ENCODE assay signal across 11 cellular contexts in genomic region chr19:55406091-55406868, GRCh38. TPM values are rescaled to one million over a fixed set of nuclear protein-coding genes. Genes with fewer than 3 reads are reported as not detected.
DNase-seq lines count a peak whose midpoint lies in the region; ATAC-seq, FAIRE-seq and TF ChIP-seq lines count a peak whose summit lies in the region.
"Had no signal": no experiment of that assay in that cellular context is flagged by ENCODE, and none has a peak within 500 bp of the region (broad histone marks: within the 10 kb centered on the region; RNA-seq: fewer than 3 reads in every experiment).

No MANE protein-coding gene starts in this region.

- TF ChIP-seq CTCF in activated CD8-positive, alpha-beta T cell treated with anti-CD3 and anti-CD28 coated beads for 36 hours (IDR thresholded peaks at IDR 0.05): no peak

- CTCF ChIA-PET in activated CD8-positive, alpha-beta T cell treated with anti-CD3 and anti-CD28 coated beads for 36 hours (lab: Charles Lee): no interaction called here

- FAIRE-seq in GM12891 (lab: Jason Lieb, UNC): no peak

- no peak for DNase-seq in activated CD4-positive, alpha-beta T cell treated with anti-CD3 and anti-CD28 coated beads, Interleukin-2, amount 10 ng/mL, durations not matched to agents 24 days and 14 days
- DNase-seq in activated CD4-positive, alpha-beta T cell treated with anti-CD3 and anti-CD28 coated beads for 4 hours: no peak
- no peak for DNase-seq in activated CD8-positive, alpha-beta T cell treated with anti-CD3 and anti-CD28 coated beads for 36 hours
- DNase-seq in GM12891 (ENCODE audit: insufficient read length, low spot score): no peak
- DNase-seq: COR-L47, kidney glomerular epithelial cell had no signal

- H3K27ac Mint-ChIP-seq in activated CD4-positive, alpha-beta T cell treated with anti-CD3 and anti-CD28 coated beads, Interleukin-2, amount 10 ng/mL, durations not matched to agents 24 days and 14 days: peak overlapping the region; percentile 75
- H3K27ac Mint-ChIP-seq in activated CD8-positive, alpha-beta T cell treated with anti-CD3 and anti-CD28 coated beads for 36 hours: peak overlapping the region; percentile 83

- ATAC-seq in activated CD8-positive, alpha-beta T cell treated with anti-CD3 and anti-CD28 coated beads for 36 hours: no peak
- no peak for ATAC-seq in HG02798 (IDR thresholded peaks at IDR 0.05; ENCODE audit: poor library complexity, unreplicated experiment)
- no peak for ATAC-seq in HG02678 (IDR thresholded peaks at IDR 0.05; ENCODE audit: unreplicated experiment)

- no peaks in the 10 kb centered on the region for H3K9me3 ChIP-seq in iPS-18a (ENCODE audit: control insufficient read depth, low read depth, low read length)
- no peaks in the 10 kb centered on the region for H3K9me3 ChIP-seq in subcutaneous abdominal adipose tissue (ENCODE audit: control insufficient read depth in 5 of 5, low read length in 5 of 5)

- H3K4me1 Mint-ChIP-seq in activated CD4-positive, alpha-beta T cell treated with anti-CD3 and anti-CD28 coated beads, Interleukin-2, amount 10 ng/mL, durations not matched to agents 24 days and 14 days: peaks cover 39% of the 10 kb centered on the region
- H3K4me1 Mint-ChIP-seq in activated CD8-positive, alpha-beta T cell treated with anti-CD3 and anti-CD28 coated beads for 36 hours (ENCODE audit: low read depth): peaks cover 26% of the 10 kb centered on the region

- peak overlapping the region; percentile 89 for H3K4me3 Mint-ChIP-seq in activated CD4-positive, alpha-beta T cell treated with anti-CD3 and anti-CD28 coated beads, Interleukin-2, amount 10 ng/mL, durations not matched to agents 24 days and 14 days
- H3K4me3 Mint-ChIP-seq in activated CD8-positive, alpha-beta T cell treated with anti-CD3 and anti-CD28 coated beads for 36 hours: peak overlapping the region; percentile 92

- H3K27ac ChIP-seq in iPS-18a (ENCODE audit: low read length) (no peak overlapping the region), subcutaneous abdominal adipose tissue (ENCODE audit: low read depth, low read length) (no peak overlapping the region)

- POLR2A ChIA-PET in activated CD8-positive, alpha-beta T cell treated with anti-CD3 and anti-CD28 coated beads for 36 hours (lab: Charles Lee): interaction anchor here (0.7 to 8.6 kb wide), 9 partner anchors 12 to 151 kb away, joined by 3 to 217 read pairs (median 4); partner anchors contain the start of genes RPL28 and TMEM238

- H3K9ac ChIP-seq in iPS-18a (ENCODE audit: low read length): no peak overlapping the region
- H3K9ac ChIP-seq in subcutaneous abdominal adipose tissue (ENCODE audit: low read length in 5 of 5): peak overlapping the region in 3 of 5 donors; percentile 26 to 46 (median 39)

- H3K4me3 ChIP-seq in iPS-18a (ENCODE audit: low read length) (peak overlapping the region; percentile 82), subcutaneous abdominal adipose tissue (ENCODE audit: low read depth in 1 of 5, low read length in 5 of 5) (peak overlapping the region; percentile 63 to 76 (median 71))

- H3K4me1 ChIP-seq in iPS-18a (ENCODE audit: control insufficient read depth, low read depth, low read length) (peaks cover 19% of the 10 kb centered on the region), subcutaneous abdominal adipose tissue (ENCODE audit: control insufficient read depth in 5 of 5, insufficient read depth in 5 of 5, low read length in 5 of 5) (peaks cover 0 to 23% (median 18%) of the 10 kb centered on the region in 5 donors)

- intact Hi-C loops in activated CD4-positive, alpha-beta T cell treated with anti-CD3 and anti-CD28 coated beads, Interleukin-2, amount 10 ng/mL, durations not matched to agents 24 days and 14 days (cut with micrococcal nuclease): loop anchor here (2.0 to 5.0 kb wide), 2 partner anchors 104 to 147 kb away; partner anchors contain the start of gene PPP6R1
- intact Hi-C loops in activated CD8-positive, alpha-beta T cell treated with anti-CD3 and anti-CD28 coated beads for 36 hours (cut with micrococcal nuclease): no loop called here

- no peak for TF ChIP-seq POLR2A in GM12891 (IDR thresholded peaks at IDR 0.05; ENCODE audit: low read depth, low read length)

- H3K9me3 Mint-ChIP-seq in activated CD4-positive, alpha-beta T cell treated with anti-CD3 and anti-CD28 coated beads, Interleukin-2, amount 10 ng/mL, durations not matched to agents 24 days and 14 days: peaks cover 16% of the 10 kb centered on the region
- H3K9me3 Mint-ChIP-seq in activated CD8-positive, alpha-beta T cell treated with anti-CD3 and anti-CD28 coated beads for 36 hours: peaks cover 9% of the 10 kb centered on the region

- H3K36me3 Mint-ChIP-seq in activated CD4-positive, alpha-beta T cell treated with anti-CD3 and anti-CD28 coated beads, Interleukin-2, amount 10 ng/mL, durations not matched to agents 24 days and 14 days (ENCODE audit: low read depth): peaks cover 52% of the 10 kb centered on the region
- H3K36me3 Mint-ChIP-seq in activated CD8-positive, alpha-beta T cell treated with anti-CD3 and anti-CD28 coated beads for 36 hours (ENCODE audit: low read depth): peaks cover 56% of the 10 kb centered on the region

- peaks cover 51% of the 10 kb centered on the region for H3K36me3 ChIP-seq in iPS-18a (ENCODE audit: control insufficient read depth, low read depth, low read length)
- peaks cover 0 to 43% (median 31%) of the 10 kb centered on the region in 5 donors for H3K36me3 ChIP-seq in subcutaneous abdominal adipose tissue (ENCODE audit: control insufficient read depth in 5 of 5, insufficient read depth in 5 of 5, low read length in 5 of 5)

- H3K27me3 ChIP-seq in iPS-18a (ENCODE audit: control insufficient read depth, insufficient read depth, low read length) (no peaks in the 10 kb centered on the region), subcutaneous abdominal adipose tissue (ENCODE audit: control insufficient read depth in 5 of 5, insufficient read depth in 4 of 5, low read length in 5 of 5) (no peaks in the 10 kb centered on the region)

- peaks cover 4% of the 10 kb centered on the region for H3K27me3 Mint-ChIP-seq in activated CD4-positive, alpha-beta T cell treated with anti-CD3 and anti-CD28 coated beads, Interleukin-2, amount 10 ng/mL, durations not matched to agents 24 days and 14 days
- no peaks in the 10 kb centered on the region for H3K27me3 Mint-ChIP-seq in activated CD8-positive, alpha-beta T cell treated with anti-CD3 and anti-CD28 coated beads for 36 hours

TF ChIP-seq in GM12891, 5 proteins besides CTCF, POLR2A, EP300 and RAD21:
- TF ChIP-seq POLR2AphosphoS5 (IDR thresholded peaks at IDR 0.05; ENCODE audit: low read depth, low read length): no peak
- no peak for TF ChIP-seq PAX5 (IDR thresholded peaks at IDR 0.05; ENCODE audit: insufficient read depth, low read length, severe bottlenecking)
- no peak for TF ChIP-seq SPI1 (IDR thresholded peaks at IDR 0.05; ENCODE audit: low read depth, low read length)
- TF ChIP-seq POU2F2 (IDR thresholded peaks at IDR 0.05; ENCODE audit: low read depth, low read length): no peak
- no peak for TF ChIP-seq TAF1 (IDR thresholded peaks at IDR 0.05; ENCODE audit: low read depth, low read length)
TF ChIP-seq in GM12891: peak in this region for 0.

RNA-seq across cellular contexts. Expression of gene UBE2S, which starts 1.3 kb away (rescaled TPM):
- 227 and 248 TPM in 2 replicates for total RNA-seq in activated CD4-positive, alpha-beta T cell treated with anti-CD3 and anti-CD28 coated beads, Interleukin-2, amount 10 ng/mL, durations not matched to agents 24 days and 14 days
- total RNA-seq in activated CD8-positive, alpha-beta T cell treated with anti-CD3 and anti-CD28 coated beads for 36 hours: 100 to 1,000 TPM; 229 to 241 TPM
- polyA plus RNA-seq in GM12891 (2012; ENCODE audit: low read depth, missing spikeins): 43.0 TPM

RNA-seq across cellular contexts. Expression of gene RPL28, which starts 20.5 kb away (rescaled TPM):
- total RNA-seq in activated CD4-positive, alpha-beta T cell treated with anti-CD3 and anti-CD28 coated beads, Interleukin-2, amount 10 ng/mL, durations not matched to agents 24 days and 14 days: 1,992 and 2,022 TPM in 2 replicates
- 1,000 to 10,000 TPM; 3,001 to 3,058 TPM for total RNA-seq in activated CD8-positive, alpha-beta T cell treated with anti-CD3 and anti-CD28 coated beads for 36 hours
- polyA plus RNA-seq in GM12891 (2012; ENCODE audit: low read depth, missing spikeins): 4,426 TPM

RNA-seq across cellular contexts. Expression of gene TMEM238, which starts 22.2 kb away (rescaled TPM):
- total RNA-seq in activated CD4-positive, alpha-beta T cell treated with anti-CD3 and anti-CD28 coated beads, Interleukin-2, amount 10 ng/mL, durations not matched to agents 24 days and 14 days: 9.7 and 11.3 TPM in 2 replicates
- 10 to 100 TPM in 1 of 2 experiments, 1 to 10 TPM in 1; 9.4 to 10.6 TPM for total RNA-seq in activated CD8-positive, alpha-beta T cell treated with anti-CD3 and anti-CD28 coated beads for 36 hours
- 0.73 TPM for polyA plus RNA-seq in GM12891 (2012; ENCODE audit: low read depth, missing spikeins)

RNA-seq across cellular contexts. Expression of gene TMEM190, which starts 29.7 kb away (rescaled TPM):
- total RNA-seq in activated CD4-positive, alpha-beta T cell treated with anti-CD3 and anti-CD28 coated beads, Interleukin-2, amount 10 ng/mL, durations not matched to agents 24 days and 14 days: not detected in 2 replicates
- not detected for total RNA-seq in activated CD8-positive, alpha-beta T cell treated with anti-CD3 and anti-CD28 coated beads for 36 hours
- polyA plus RNA-seq in GM12891 (2012; ENCODE audit: low read depth, missing spikeins): not detected
- total RNA-seq: T-helper 1 cell treated with Interleukin-12 subunit alpha and Interleukin-12 subunit beta and Interleukin-4 antibody, amounts not matched to agents 30 ng/mL and 1 ng/mL, for 36 hours had no signal

RNA-seq across cellular contexts. Expression of gene IL11, which starts 36.0 kb away (rescaled TPM):
- total RNA-seq in activated CD4-positive, alpha-beta T cell treated with anti-CD3 and anti-CD28 coated beads, Interleukin-2, amount 10 ng/mL, durations not matched to agents 24 days and 14 days: 0.21 TPM in 1 of 2 replicates, not detected in the other
- under 1 TPM in 1 of 2 experiments, not detected in 1; 0.18 TPM for total RNA-seq in activated CD8-positive, alpha-beta T cell treated with anti-CD3 and anti-CD28 coated beads for 36 hours
- 0.18 TPM for polyA plus RNA-seq in GM12891 (2012; ENCODE audit: low read depth, missing spikeins)
